22 cellular contexts compared by ENCODE assay signal in genomic region chr3:161412117-161412516, GRCh38. TPM values are rescaled to one million over a fixed set of nuclear protein-coding genes. Genes with fewer than 3 reads are reported as not detected.
A peak's percentile ranks its signal among the peaks of the same experiment; 100 is the strongest.
DNase-seq lines count a peak whose midpoint lies in the region; ATAC-seq, FAIRE-seq and TF ChIP-seq lines count a peak whose summit lies in the region.
"Had no signal": no experiment of that assay in that cellular context is flagged by ENCODE, and none has a peak within 500 bp of the region (broad histone marks: within the 10 kb centered on the region; RNA-seq: fewer than 3 reads in every experiment).

No MANE protein-coding gene starts in this region.

- H2BK15ac ChIP-seq in mesendoderm (replicated peaks; ENCODE audit: low read depth) = no peak overlapping the region

- H2AK5ac ChIP-seq in mesendoderm (ENCODE audit: low read length) = no peak overlapping the region

- H3K9me3 ChIP-seq in HepG2 (ENCODE audit: low read length) (no peaks in the 10 kb centered on the region), right lobe of liver (no peaks in the 10 kb centered on the region), A673 (ENCODE audit: low read depth, low read length, poor library complexity, severe bottlenecking) (no peaks in the 10 kb centered on the region)
- H3K9me3 ChIP-seq: HAP-1 had no signal

- no peak overlapping the region for H3K18ac ChIP-seq in mesendoderm (ENCODE audit: low read length)

- TF ChIP-seq EP300 in HepG2 (IDR thresholded peaks at IDR 0.05; ENCODE audit: low read depth in 2 of 2, low read length in 2 of 2) = no peak
- no peak for TF ChIP-seq EP300 in HepG2 (CRISPR knock-in tag; IDR thresholded peaks at IDR 0.05; ENCODE audit: borderline replicate concordance)

- no peak overlapping the region for H2BK5ac ChIP-seq in mesendoderm (ENCODE audit: low read length)

- no peaks in the 10 kb centered on the region for H4K20me1 ChIP-seq in HepG2 (ENCODE audit: insufficient read depth, low read length)

- no peak overlapping the region for H3K9ac ChIP-seq in HepG2 (ENCODE audit: insufficient read depth, low read depth, low read length)
- H3K9ac ChIP-seq in mesendoderm (ENCODE audit: low read length) = no peak overlapping the region

- TF ChIP-seq POLR2A in HepG2 (IDR thresholded peaks at IDR 0.05; ENCODE audit: insufficient read depth in 1 of 2, low read depth in 2 of 2, low read length in 2 of 2) (no peak), right lobe of liver (IDR thresholded peaks at IDR 0.05) (no peak)

- no peak for FAIRE-seq in HepG2 (lab: Jason Lieb, UNC)
- FAIRE-seq: A204.1, GM12892, GM19239 had no signal

- in situ Hi-C loops in HepG2 (cut with HindIII; ENCODE audit: extremely low pct_ligation_motif_present, low pct_unique_long_range_greater_than_20kb) = loop anchor here (5.0 kb wide), 1 partner anchor 140 kb away; no protein-coding TSS in a partner anchor

- no peak overlapping the region for H3K56ac ChIP-seq in mesendoderm (ENCODE audit: low read length)

- H3K4ac ChIP-seq in mesendoderm (ENCODE audit: low read depth, low read length) = no peak overlapping the region

- H4K8ac ChIP-seq in mesendoderm (ENCODE audit: low read depth, low read length) = no peak overlapping the region

- ATAC-seq in HepG2 = no peak; the same call in 1 of the 3 replicates
- ATAC-seq in right lobe of liver = no peak

- H3K4me1 ChIP-seq in HepG2 (ENCODE audit: insufficient read depth, low read length) (peaks cover 63% of the 10 kb centered on the region), right lobe of liver (peaks cover 0 to 21% (median 10%) of the 10 kb centered on the region in 4 donors), mesendoderm (ENCODE audit: control insufficient read depth, low read depth, low read length) (peaks cover 2% of the 10 kb centered on the region), A673 (ENCODE audit: insufficient read depth, low read length, poor library complexity, severe bottlenecking) (no peaks in the 10 kb centered on the region)
- H3K4me1 ChIP-seq: HAP-1 had no signal

- TF ChIP-seq CTCF in HepG2 (CRISPR knock-in tag; IDR thresholded peaks at IDR 0.05) (no peak), right lobe of liver (IDR thresholded peaks at IDR 0.05) (no peak), VCaP (conservative IDR thresholded peaks at IDR 0.05) (no peak), A673 (conservative IDR thresholded peaks at IDR 0.05; ENCODE audit: low read depth, low read length) (no peak)

- H3K36me3 ChIP-seq in HepG2 (replicated peaks in 1 of 2; ENCODE audit: control insufficient read depth in 1 of 2, insufficient read depth in 2 of 2, low read length in 2 of 2) = no peaks in the 10 kb centered on the region
- no peaks in the 10 kb centered on the region for H3K36me3 ChIP-seq in right lobe of liver
- no peaks in the 10 kb centered on the region for H3K36me3 ChIP-seq in mesendoderm (ENCODE audit: control insufficient read depth, insufficient read depth, low read length)
- no peaks in the 10 kb centered on the region for H3K36me3 ChIP-seq in A673 (ENCODE audit: insufficient read depth, low read length, poor library complexity, severe bottlenecking)
- H3K36me3 ChIP-seq: HAP-1 had no signal

- no peak overlapping the region for H4K5ac ChIP-seq in mesendoderm (ENCODE audit: low read length)

- CTCF ChIA-PET in HepG2 (lab: Yijun Ruan, JAX; ENCODE audit: low intra/inter-chr PET ratio, low total read pairs) = no interaction called here
- CTCF ChIA-PET in A673 (lab: Charles Lee) = interaction anchor here (0.5 kb wide), 1 partner anchor 735 kb away, joined by 3 read pairs; no protein-coding TSS in a partner anchor

- DNase-seq in HepG2 (ENCODE audit: low spot score) (peak; percentile 40), right lobe of liver (no peak), mesendoderm (no peak), A673 (ENCODE audit: low spot score) (no peak), iPS-NIHi11 (ENCODE audit: low spot score) (no peak), ecto neural progenitor cell (ENCODE audit: low spot score) (no peak)
- DNase-seq in activated naive CD4-positive, alpha-beta T cell treated with Interleukin-2 at 50 U/mL for 16 hours = no peak
- DNase-seq: CD4-positive, CD25-positive, alpha-beta regulatory T cell; DMS79; GDM1; KBM-7; NCI-H1105; NCI-H187 treated with DMSO at 0.1 percent for 48 hours; NCI-H2171; NCI-H510A had no signal

- no TSS peak for BruUV-seq in HepG2 (replicated peaks; lab: Mats Ljungman, UMichigan)
- BruUV-seq in A673 (replicated peaks; lab: Mats Ljungman, UMichigan) = no TSS peak

- H3K4me2 ChIP-seq in HepG2 (ENCODE audit: low read depth, low read length) (no peak overlapping the region), mesendoderm (ENCODE audit: low read length) (no peak overlapping the region)

- TF ChIP-seq RAD21 in HepG2 (CRISPR knock-in tag; IDR thresholded peaks at IDR 0.05) = no peak

- no peak overlapping the region for H3K27ac ChIP-seq in HepG2 (ENCODE audit: extremely low read length, insufficient read depth, low read length)
- no peak overlapping the region for H3K27ac ChIP-seq in right lobe of liver
- peak overlapping the region; percentile 94 for H3K27ac ChIP-seq in VCaP
- H3K27ac ChIP-seq in mesendoderm (ENCODE audit: low read depth, low read length) = no peak overlapping the region
- H3K27ac ChIP-seq in A673 (ENCODE audit: low read depth, low read length, poor library complexity, severe bottlenecking) = no peak overlapping the region
- H3K27ac ChIP-seq: HL-60, RWPE1 had no signal

- 21% methylated on average over 1 of the region's 1 CpG for WGBS in HepG2 (ENCODE audit: low lambda C conversion rate)
- 33% methylated on average over 1 of the region's 1 CpG for WGBS in right lobe of liver (ENCODE audit: insufficient coverage, low coverage, low lambda C conversion rate, missing lambda C conversion rate)
- no CpG with 5 or more reads among the region's 1 CpG for WGBS in mesendoderm (ENCODE audit: extremely low coverage, insufficient coverage, low lambda C conversion rate)

- H3K79me2 ChIP-seq in HepG2 (ENCODE audit: insufficient read depth, low read length) (no peaks in the 10 kb centered on the region), mesendoderm (ENCODE audit: control insufficient read depth, insufficient read depth, low read length) (no peaks in the 10 kb centered on the region)

- H3K79me1 ChIP-seq in mesendoderm (ENCODE audit: low read length) = no peaks in the 10 kb centered on the region

- peak overlapping the region; percentile 73 for H2BK120ac ChIP-seq in mesendoderm (ENCODE audit: low read depth, low read length)

- intact Hi-C loops in HepG2 (cut with micrococcal nuclease; ENCODE audit: unreplicated experiment) (no loop called here), right lobe of liver (cut with DNase I) (no loop called here), A673 (cut with micrococcal nuclease; ENCODE audit: unreplicated experiment) (no loop called here)

- H3K4me3 ChIP-seq in HepG2 (replicated peaks in 1 of 3; ENCODE audit: insufficient read depth in 1 of 3, low read depth in 2 of 3, low read length in 3 of 3) = no peak overlapping the region
- no peak overlapping the region for H3K4me3 ChIP-seq in right lobe of liver
- no peak overlapping the region for H3K4me3 ChIP-seq in mesendoderm (ENCODE audit: low read length)
- H3K4me3 ChIP-seq in A673 (ENCODE audit: low read depth, low read length, poor library complexity, severe bottlenecking) = no peak overlapping the region
- H3K4me3 ChIP-seq: HAP-1 had no signal

- POLR2A ChIA-PET in HepG2 (lab: Yijun Ruan, JAX) = no interaction called here
- POLR2A ChIA-PET in A673 (lab: Charles Lee; ENCODE audit: low non-redundant PET) = no interaction called here

- H3K27me3 ChIP-seq in HepG2 (ENCODE audit: control insufficient read depth in 1 of 2, insufficient read depth in 2 of 2, low read length in 2 of 2) (peaks cover 2 to 7% of the 10 kb centered on the region in 2 experiments; a peak in 2 of 5 replicates), right lobe of liver (no peaks in the 10 kb centered on the region), mesendoderm (ENCODE audit: insufficient read depth, low read length, poor library complexity) (no peaks in the 10 kb centered on the region), A673 (replicated peaks; ENCODE audit: insufficient read depth, low read depth, low read length, poor library complexity) (no peaks in the 10 kb centered on the region)

- no peak overlapping the region for H2AFZ ChIP-seq in HepG2 (ENCODE audit: low read length)

- no peak overlapping the region for H3K23ac ChIP-seq in mesendoderm (ENCODE audit: low read length)

TF ChIP-seq in HepG2, 621 proteins besides CTCF, POLR2A, EP300 and RAD21 (continues in another document):
- no peak for TF ChIP-seq JUND (CRISPR knock-in tag; IDR thresholded peaks at IDR 0.05)
- peak; percentile 68 for TF ChIP-seq BCL6 (CRISPR knock-in tag; IDR thresholded peaks at IDR 0.05)
- TF ChIP-seq KLF15 (CRISPR knock-in tag; IDR thresholded peaks at IDR 0.05; ENCODE audit: borderline replicate concordance) = no peak

RNA-seq across cellular contexts. Expression of gene SPTSSB, which starts 40.8 kb away (rescaled TPM):
- total RNA-seq in HepG2 (2016; rRNA removed; fragmentation: Illumina TruSeq; extraction: Trizol) = 0.51 and 0.84 TPM in 2 replicates
- total RNA-seq in HepG2 (2016; cell fraction: cytosol; rRNA removed; fragmentation: Illumina TruSeq; extraction: Trizol; ENCODE audit: low read depth) = not detected in 2 replicates
- total RNA-seq in HepG2 (2016; cell fraction: insoluble cytoplasmic fraction; rRNA removed; fragmentation: Illumina TruSeq; extraction: Trizol) = 0.25 and 0.37 TPM in 2 replicates
- total RNA-seq in HepG2 (2016; cell fraction: membrane; rRNA removed; fragmentation: Illumina TruSeq; extraction: Trizol) = 0.59 and 1.9 TPM in 2 replicates
- total RNA-seq in HepG2 (2016; cell fraction: nucleus; rRNA removed; fragmentation: Illumina TruSeq; extraction: Trizol) = 0.28 TPM in 1 of 2 replicates, not detected in the other
- 2.4 and 4.2 TPM in 2 replicates for polyA plus RNA-seq in HepG2 (2011; rRNA removed)
- 0.42 and 0.58 TPM in 2 replicates for polyA plus RNA-seq in HepG2 (2011; cell fraction: cytosol; rRNA removed)
- 0.19 and 0.39 TPM in 2 replicates for polyA plus RNA-seq in HepG2 (2011; cell fraction: nucleus; rRNA removed)
- 0.05 and 0.32 TPM in 2 replicates for polyA plus RNA-seq in HepG2 (2012)
- 0.10 and 0.24 TPM in 2 replicates for polyA plus RNA-seq in HepG2 (2016; cell fraction: cytosol; fragmentation: Illumina TruSeq; extraction: Trizol; ENCODE audit: low read depth)
- polyA plus RNA-seq in HepG2 (2016; cell fraction: insoluble cytoplasmic fraction; fragmentation: Illumina TruSeq; extraction: Trizol; ENCODE audit: low read depth) = 0.10 and 0.25 TPM in 2 replicates
- 0.56 and 0.58 TPM in 2 replicates for polyA plus RNA-seq in HepG2 (2016; cell fraction: membrane; fragmentation: Illumina TruSeq; extraction: Trizol; ENCODE audit: low read depth)
- polyA plus RNA-seq in HepG2 (2016; cell fraction: nucleus; fragmentation: Illumina TruSeq; extraction: Trizol; ENCODE audit: insufficient read depth, low read depth) = 0.29 and 1.9 TPM in 2 replicates
- polyA minus RNA-seq in HepG2 (2011; rRNA and poly(A)+ RNA removed; ENCODE audit: low replicate concordance) = 0.12 TPM in 1 of 2 replicates, not detected in the other
- not detected in 2 replicates for polyA minus RNA-seq in HepG2 (2011; cell fraction: cytosol; rRNA and poly(A)+ RNA removed)
- 2.4 and 4.0 TPM in 2 replicates for polyA minus RNA-seq in HepG2 (2011; cell fraction: nucleus; rRNA and poly(A)+ RNA removed)
- total RNA-seq in right lobe of liver = 1 to 10 TPM in 1 of 6 experiments, under 1 TPM in 1, not detected in 4; 0.07 to 1.4 TPM
- polyA plus RNA-seq in mesendoderm (2013, experiment 1 of 2) = 3.2 TPM
- polyA plus RNA-seq in mesendoderm (2013, experiment 2 of 2) = 2.3 TPM
- total RNA-seq in A673 (2021) = not detected in 2 replicates
- total RNA-seq: CD4-positive, CD25-positive, alpha-beta regulatory T cell had no signal
